8 cellular contexts compared by ENCODE assay signal in genomic region chr2:200406379-200406778, GRCh38.
DNase-seq lines count a peak whose midpoint lies in the region; ATAC-seq and TF ChIP-seq lines count a peak whose summit lies in the region.

No MANE protein-coding gene starts in this region.

- peak overlapping the region; percentile 61 for H3K4me3 Mint-ChIP-seq in Calu3 (ENCODE audit: low read depth, unreplicated experiment)
- H3K4me3 Mint-ChIP-seq in HFFc6 = peak overlapping the region; percentile 84

- H3K4me2 ChIP-seq in SK-N-SH = peak overlapping the region; percentile 72

- DNase-seq in Calu3 (no peak), HFFc6 (no peak), SK-N-SH (no peak), left colon (no peak), NCI-H2227 (lab: John Stamatoyannopoulos, UW; ENCODE audit: unreplicated experiment) (no peak), islet precursor cell (no peak), cerebellar nuclear complex (lab: John Stamatoyannopoulos, UW) (no peak)

- H3K4me1 Mint-ChIP-seq in Calu3 (ENCODE audit: low read depth, unreplicated experiment) = peaks cover 94% of the 10 kb centered on the region
- peaks cover 99% of the 10 kb centered on the region for H3K4me1 Mint-ChIP-seq in HFFc6 (ENCODE audit: low read depth)

- H3K27me3 ChIP-seq in SK-N-SH (ENCODE audit: insufficient read depth) = no peaks in the 10 kb centered on the region

- TF ChIP-seq CTCF in Calu3 (IDR thresholded peaks at IDR 0.05; ENCODE audit: unreplicated experiment) (no peak), HFFc6 (IDR thresholded peaks at IDR 0.05) (no peak), SK-N-SH (IDR thresholded peaks at IDR 0.05) (no peak)

- no peaks in the 10 kb centered on the region for H3K9me3 Mint-ChIP-seq in Calu3 (ENCODE audit: low read depth, unreplicated experiment)
- H3K9me3 Mint-ChIP-seq in HFFc6 = no peaks in the 10 kb centered on the region

- H3K4me3 ChIP-seq in SK-N-SH (ENCODE audit: low read depth in 2 of 2, low read length in 1 of 2) = no peak overlapping the region

- H3F3A ChIP-seq in SK-N-SH (replicated peaks; ENCODE audit: insufficient read depth) = peaks cover 60% of the 10 kb centered on the region

- H3K9me2 ChIP-seq in SK-N-SH = no peaks in the 10 kb centered on the region

- H2AFZ ChIP-seq in SK-N-SH (ENCODE audit: low read depth) = no peak overlapping the region

- H4K20me1 ChIP-seq in SK-N-SH (ENCODE audit: insufficient read depth) = no peaks in the 10 kb centered on the region

- no peaks in the 10 kb centered on the region for H3K9me3 ChIP-seq in SK-N-SH

- peak overlapping the region; percentile 40; the same call in 1 of the 2 replicates for H3K9ac ChIP-seq in SK-N-SH

- no peak for TF ChIP-seq RAD21 in SK-N-SH (IDR thresholded peaks at IDR 0.05; ENCODE audit: low read length)

- peak; percentile 29 for ATAC-seq in left colon
- no peak for ATAC-seq in HG03280 (IDR thresholded peaks at IDR 0.05; ENCODE audit: unreplicated experiment)

- peaks cover 54% of the 10 kb centered on the region for H3K36me3 Mint-ChIP-seq in Calu3 (ENCODE audit: insufficient read depth, unreplicated experiment)
- peaks cover 47% of the 10 kb centered on the region for H3K36me3 Mint-ChIP-seq in HFFc6 (ENCODE audit: low read depth)

- H3K27ac Mint-ChIP-seq in Calu3 (ENCODE audit: unreplicated experiment) (peak overlapping the region; percentile 85), HFFc6 (peak overlapping the region; percentile 97)

- peaks cover 57% of the 10 kb centered on the region; the same call in 1 of the 2 replicates for H3K79me2 ChIP-seq in SK-N-SH (ENCODE audit: insufficient read depth)

- CTCF ChIA-PET in Calu3 (lab: Charles Lee) = interaction anchor here (0.6 to 2.5 kb wide), 9 partner anchors 11 to 433 kb away, joined by 3 to 6 read pairs (median 5); no protein-coding TSS in a partner anchor
- CTCF ChIA-PET in SK-N-SH (lab: Yijun Ruan, JAX) = interaction anchor here (1.1 to 1.7 kb wide), 4 partner anchors 11 to 421 kb away, joined by 3 to 5 read pairs (median 4); no protein-coding TSS in a partner anchor

- H3K36me3 ChIP-seq in SK-N-SH (replicated peaks in 1 of 2; ENCODE audit: control insufficient read depth in 1 of 2, insufficient read depth in 2 of 2, low read length in 1 of 2) = peaks cover 0 to 4% of the 10 kb centered on the region in 2 experiments

- no peak for TF ChIP-seq EP300 in SK-N-SH (IDR thresholded peaks at IDR 0.05; ENCODE audit: borderline replicate concordance in 1 of 2, low read depth in 1 of 2, low read length in 1 of 2)

- H3K27ac ChIP-seq in SK-N-SH (ENCODE audit: low read depth in 2 of 2, low read length in 1 of 2) = peak overlapping the region; percentile 72 to 95; a peak in 3 of 4 replicates

- POLR2A ChIA-PET in SK-N-SH (lab: Yijun Ruan, JAX) = no interaction called here

- TSS peak; percentile 47 for BruUV-seq in Calu3 (replicated peaks; lab: Mats Ljungman, UMichigan)

- WGBS in SK-N-SH (ENCODE audit: low lambda C conversion rate) = 14% methylated on average over 2 of the region's 2 CpGs

- peaks cover 2 to 45% of the 10 kb centered on the region in 2 experiments for H3K4me1 ChIP-seq in SK-N-SH (ENCODE audit: control insufficient read depth in 1 of 2, insufficient read depth in 2 of 2, low read depth in 1 of 2, low read length in 1 of 2)

- intact Hi-C loops in Calu3 (cut with micrococcal nuclease; ENCODE audit: unreplicated experiment) (loop anchor here (2.0 to 10.0 kb wide), 3 partner anchors 72 to 432 kb away; no protein-coding TSS in a partner anchor), left colon (cut with DNase I, micrococcal nuclease) (no loop called here)

- no peaks in the 10 kb centered on the region for H3K27me3 Mint-ChIP-seq in Calu3 (ENCODE audit: unreplicated experiment)
- peaks cover 3% of the 10 kb centered on the region; the same call in 1 of the 2 replicates for H3K27me3 Mint-ChIP-seq in HFFc6 (ENCODE audit: insufficient read depth)

TF ChIP-seq in SK-N-SH, 30 proteins besides CTCF, POLR2A, EP300 and RAD21:
- TF ChIP-seq NRF1 (IDR thresholded peaks at IDR 0.05; ENCODE audit: low read depth, low read length) (no peak), RXRA (IDR thresholded peaks at IDR 0.05; ENCODE audit: borderline replicate concordance, low read depth) (no peak), CHD2 (IDR thresholded peaks at IDR 0.05; ENCODE audit: low read length, partially characterized antibody) (no peak), PBX3 (IDR thresholded peaks at IDR 0.05) (no peak), FOXJ3 (CRISPR knock-in tag; IDR thresholded peaks at IDR 0.05) (no peak), TAF1 (IDR thresholded peaks at IDR 0.05; ENCODE audit: borderline replicate concordance, low read depth, low read length) (no peak), USF2 (IDR thresholded peaks at IDR 0.05; ENCODE audit: borderline replicate concordance, low read depth, low read length) (no peak), RFX5 (IDR thresholded peaks at IDR 0.05; ENCODE audit: low read length) (no peak), FOSL2 (IDR thresholded peaks at IDR 0.05; ENCODE audit: borderline replicate concordance, low read depth) (no peak), GATA2 (CRISPR knock-in tag; IDR thresholded peaks at IDR 0.05) (no peak), ZBTB33 (IDR thresholded peaks at IDR 0.05; ENCODE audit: borderline replicate concordance, low read depth) (no peak), TCF12 (IDR thresholded peaks at IDR 0.05) (no peak), IRF3 (IDR thresholded peaks at IDR 0.05; ENCODE audit: low read depth, low read length) (no peak), NFIC (IDR thresholded peaks at IDR 0.05; ENCODE audit: borderline replicate concordance) (no peak), ELF1 (IDR thresholded peaks at IDR 0.05) (no peak), SMC3 (IDR thresholded peaks at IDR 0.05; ENCODE audit: low read depth, low read length) (no peak), POLR2AphosphoS5 (IDR thresholded peaks at IDR 0.05; ENCODE audit: low read depth, low read length) (no peak)
TF ChIP-seq in SK-N-SH: peak in this region for 0.
